Comparison of ENCODE assay signal across 25 cellular contexts in the genomic region with DNA sequence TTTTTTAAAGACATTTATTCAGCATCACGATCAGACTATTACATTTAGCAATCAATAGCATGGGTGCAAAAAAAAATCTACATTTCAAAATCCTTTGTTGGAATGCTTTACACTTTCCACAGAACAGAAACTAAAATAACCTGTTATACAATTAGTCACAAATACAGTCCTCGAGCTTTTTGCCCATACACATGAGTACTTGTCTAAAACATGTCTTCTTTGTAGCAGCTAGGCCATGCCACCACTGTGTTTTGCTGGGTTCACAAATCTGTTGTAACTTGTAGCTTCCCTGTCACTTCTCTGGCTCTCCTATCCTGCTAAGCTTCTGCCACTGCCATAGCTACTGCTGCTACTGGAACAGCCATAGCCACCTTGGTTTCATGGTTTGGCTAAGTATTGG. TPM values are rescaled to one million over a fixed set of nuclear protein-coding genes. Genes with fewer than 3 reads are reported as not detected.
"Had no signal": no experiment of that assay in that cellular context is flagged by ENCODE, and none has a peak within 500 bp of the region (broad histone marks: within the 10 kb centered on the region; RNA-seq: fewer than 3 reads in every experiment).

No MANE protein-coding gene starts in this region.

- DNase-seq: IMR-90, Karpas-422, KG1, MG63, NCI-H1092, NCI-H1105 treated with DMSO at 0.1 percent for 48 hours, NCI-H1417 treated with DMSO at 0.1 percent for 48 hours, NCI-H146, NCI-H1694 treated with DMSO at 0.1 percent for 48 hours, NCI-H1930, NCI-H2081 treated with DMSO at 0.1 percent for 48 hours, NCI-H2171, NCI-H226, NCI-H446, NCI-H510A, NCI-H524 treated with DMSO at 0.1 percent for 48 hours, NCI-H69, NCI-H774, Right ventricle myocardium superior, RPMI8226, SIG-M5 had no signal

- ATAC-seq: HepG2 had no signal

- FAIRE-seq: HepG2, RCC 7860 had no signal

- H3K27ac ChIP-seq: SJSA1, SK-N-MC had no signal

- H3K9me3 ChIP-seq: SJSA1 had no signal

- H3K4me1 ChIP-seq: SJSA1 had no signal

- H3K36me3 ChIP-seq: MG63, SJSA1 had no signal

- H3K27me3 ChIP-seq: MG63, SJSA1 had no signal

- H3K4me3 ChIP-seq: MG63, SJSA1, SK-N-MC had no signal

RNA-seq across cellular contexts. Expression of gene ADAM23, which starts 24.4 kb away (rescaled TPM):
- total RNA-seq: SJSA1 had no signal
- polyA plus RNA-seq: HepG2 had no signal
